ENCODE assay signal across 1 cellular context in the genomic region with DNA sequence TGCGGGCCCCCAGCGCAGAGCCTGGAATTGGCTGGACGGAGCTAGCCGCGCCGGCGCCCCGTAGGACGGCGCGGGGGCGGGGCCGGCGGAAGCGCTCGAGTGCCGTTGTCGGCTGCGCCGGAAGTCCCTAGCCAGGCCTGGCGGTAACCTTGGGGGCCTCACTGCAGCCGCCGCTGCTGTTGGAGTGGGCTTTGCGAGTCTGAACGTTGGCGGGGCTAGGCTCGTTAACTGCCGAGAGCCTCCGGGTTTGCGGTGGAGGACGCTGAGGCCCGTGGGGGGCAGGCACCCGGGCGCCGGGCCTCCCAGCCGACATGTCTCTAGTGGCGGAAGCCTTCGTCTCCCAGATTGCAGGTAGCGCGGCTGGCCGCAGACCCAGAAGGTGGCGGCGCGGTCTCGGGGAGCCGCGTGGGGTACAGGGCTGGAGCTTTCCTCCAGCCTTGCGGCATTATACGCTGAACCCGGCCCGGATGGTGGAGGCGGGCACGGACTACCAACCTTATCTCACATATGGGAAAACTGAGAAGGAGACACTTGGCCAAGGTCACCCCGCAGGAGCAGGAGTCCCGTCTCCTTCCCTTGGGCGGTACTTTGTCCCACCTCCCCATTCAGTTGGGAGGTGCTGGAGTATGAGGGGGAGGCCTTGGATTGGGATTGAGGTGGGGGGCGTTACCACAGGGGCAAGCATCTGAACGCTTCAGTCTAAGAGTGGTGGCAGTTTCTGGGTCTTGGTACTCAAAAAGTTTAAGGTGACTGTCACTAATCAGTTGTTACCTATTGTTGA.
TF ChIP-seq lines count a peak whose summit lies in the region.

A gene (plus strand): TSS at position 124 of the 781 bp plus-strand sequence. CDS start 188 bp downstream, at position 312.

TF ChIP-seq in HEK293, 187 proteins besides CTCF, POLR2A, EP300 and RAD21 (continued from another document and continues in another):
- TF ChIP-seq ZNF664 (tag by site-specific recombination; IDR thresholded peaks at IDR 0.05), result no peak
- TF ChIP-seq ZNF558 (tag by site-specific recombination; IDR thresholded peaks at IDR 0.05), result no peak
- no peak for TF ChIP-seq ZBTB1 (tag by site-specific recombination; IDR thresholded peaks at IDR 0.05)
- TF ChIP-seq ZNF221 (tag by site-specific recombination; IDR thresholded peaks at IDR 0.05; ENCODE audit: borderline replicate concordance), result no peak
- no peak for TF ChIP-seq IKZF3 (tag by site-specific recombination; IDR thresholded peaks at IDR 0.05)
- no peak for TF ChIP-seq ZNF391 (tag by site-specific recombination; IDR thresholded peaks at IDR 0.05; ENCODE audit: borderline replicate concordance, low read depth)
- no peak for TF ChIP-seq ZNF169 (tag by site-specific recombination; IDR thresholded peaks at IDR 0.05)
- TF ChIP-seq, protein P1, sequence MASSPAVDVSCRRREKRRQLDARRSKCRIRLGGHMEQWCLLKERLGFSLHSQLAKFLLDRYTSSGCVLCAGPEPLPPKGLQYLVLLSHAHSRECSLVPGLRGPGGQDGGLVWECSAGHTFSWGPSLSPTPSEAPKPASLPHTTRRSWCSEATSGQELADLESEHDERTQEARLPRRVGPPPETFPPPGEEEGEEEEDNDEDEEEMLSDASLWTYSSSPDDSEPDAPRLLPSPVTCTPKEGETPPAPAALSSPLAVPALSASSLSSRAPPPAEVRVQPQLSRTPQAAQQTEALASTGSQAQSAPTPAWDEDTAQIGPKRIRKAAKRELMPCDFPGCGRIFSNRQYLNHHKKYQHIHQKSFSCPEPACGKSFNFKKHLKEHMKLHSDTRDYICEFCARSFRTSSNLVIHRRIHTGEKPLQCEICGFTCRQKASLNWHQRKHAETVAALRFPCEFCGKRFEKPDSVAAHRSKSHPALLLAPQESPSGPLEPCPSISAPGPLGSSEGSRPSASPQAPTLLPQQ (tag by site-specific recombination; IDR thresholded peaks at IDR 0.05), result peak; percentile 36; the same call in 1 of the 2 replicates
- no peak for TF ChIP-seq ZNF292 (tag by site-specific recombination; IDR thresholded peaks at IDR 0.05; ENCODE audit: borderline replicate concordance, low read depth)
- TF ChIP-seq KLF1 (tag by site-specific recombination; IDR thresholded peaks at IDR 0.05), result no peak
- TF ChIP-seq ZNF549 (tag by site-specific recombination; IDR thresholded peaks at IDR 0.05), result no peak
- TF ChIP-seq ZNF654 (tag by site-specific recombination; IDR thresholded peaks at IDR 0.05; ENCODE audit: low read depth), result no peak
- TF ChIP-seq GLI4 (tag by site-specific recombination; IDR thresholded peaks at IDR 0.05), result no peak
- peak; percentile 81 for TF ChIP-seq ZXDB (tag by site-specific recombination; IDR thresholded peaks at IDR 0.05)
- peak; percentile 64; the same call in 1 of the 2 replicates for TF ChIP-seq ZNF660 (tag by site-specific recombination; IDR thresholded peaks at IDR 0.05)
- no peak for TF ChIP-seq ZNF184 (tag by site-specific recombination; IDR thresholded peaks at IDR 0.05)
- TF ChIP-seq ZNF266 (tag by site-specific recombination; IDR thresholded peaks at IDR 0.05; ENCODE audit: low read depth), result no peak
- TF ChIP-seq SP3 (tag by site-specific recombination; IDR thresholded peaks at IDR 0.05), result peak; percentile 66
- TF ChIP-seq ZNF121 (tag by site-specific recombination; IDR thresholded peaks at IDR 0.05), result no peak
- TF ChIP-seq ZNF133 (tag by site-specific recombination; IDR thresholded peaks at IDR 0.05), result no peak
- no peak for TF ChIP-seq ZNF776 (tag by site-specific recombination; IDR thresholded peaks at IDR 0.05; ENCODE audit: borderline replicate concordance)
- TF ChIP-seq ZNF560 (tag by site-specific recombination; IDR thresholded peaks at IDR 0.05; ENCODE audit: borderline replicate concordance), result no peak
- TF ChIP-seq, protein P2, sequence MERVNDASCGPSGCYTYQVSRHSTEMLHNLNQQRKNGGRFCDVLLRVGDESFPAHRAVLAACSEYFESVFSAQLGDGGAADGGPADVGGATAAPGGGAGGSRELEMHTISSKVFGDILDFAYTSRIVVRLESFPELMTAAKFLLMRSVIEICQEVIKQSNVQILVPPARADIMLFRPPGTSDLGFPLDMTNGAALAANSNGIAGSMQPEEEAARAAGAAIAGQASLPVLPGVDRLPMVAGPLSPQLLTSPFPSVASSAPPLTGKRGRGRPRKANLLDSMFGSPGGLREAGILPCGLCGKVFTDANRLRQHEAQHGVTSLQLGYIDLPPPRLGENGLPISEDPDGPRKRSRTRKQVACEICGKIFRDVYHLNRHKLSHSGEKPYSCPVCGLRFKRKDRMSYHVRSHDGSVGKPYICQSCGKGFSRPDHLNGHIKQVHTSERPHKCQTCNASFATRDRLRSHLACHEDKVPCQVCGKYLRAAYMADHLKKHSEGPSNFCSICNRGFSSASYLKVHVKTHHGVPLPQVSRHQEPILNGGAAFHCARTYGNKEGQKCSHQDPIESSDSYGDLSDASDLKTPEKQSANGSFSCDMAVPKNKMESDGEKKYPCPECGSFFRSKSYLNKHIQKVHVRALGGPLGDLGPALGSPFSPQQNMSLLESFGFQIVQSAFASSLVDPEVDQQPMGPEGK (tag by site-specific recombination; IDR thresholded peaks at IDR 0.05), result peak; percentile 72
- no peak for TF ChIP-seq ZNF621 (tag by site-specific recombination; IDR thresholded peaks at IDR 0.05)
- TF ChIP-seq, protein P3, sequence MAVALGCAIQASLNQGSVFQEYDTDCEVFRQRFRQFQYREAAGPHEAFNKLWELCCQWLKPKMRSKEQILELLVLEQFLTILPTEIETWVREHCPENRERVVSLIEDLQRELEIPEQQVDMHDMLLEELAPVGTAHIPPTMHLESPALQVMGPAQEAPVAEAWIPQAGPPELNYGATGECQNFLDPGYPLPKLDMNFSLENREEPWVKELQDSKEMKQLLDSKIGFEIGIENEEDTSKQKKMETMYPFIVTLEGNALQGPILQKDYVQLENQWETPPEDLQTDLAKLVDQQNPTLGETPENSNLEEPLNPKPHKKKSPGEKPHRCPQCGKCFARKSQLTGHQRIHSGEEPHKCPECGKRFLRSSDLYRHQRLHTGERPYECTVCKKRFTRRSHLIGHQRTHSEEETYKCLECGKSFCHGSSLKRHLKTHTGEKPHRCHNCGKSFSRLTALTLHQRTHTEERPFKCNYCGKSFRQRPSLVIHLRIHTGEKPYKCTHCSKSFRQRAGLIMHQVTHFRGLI (tag by site-specific recombination; IDR thresholded peaks at IDR 0.05), result no peak
- TF ChIP-seq MEIS1 (CRISPR knock-in tag; IDR thresholded peaks at IDR 0.05; ENCODE audit: borderline replicate concordance), result no peak
- no peak for TF ChIP-seq ZNF510 (tag by site-specific recombination; IDR thresholded peaks at IDR 0.05; ENCODE audit: insufficient replicate concordance)
- TF ChIP-seq, protein P4, sequence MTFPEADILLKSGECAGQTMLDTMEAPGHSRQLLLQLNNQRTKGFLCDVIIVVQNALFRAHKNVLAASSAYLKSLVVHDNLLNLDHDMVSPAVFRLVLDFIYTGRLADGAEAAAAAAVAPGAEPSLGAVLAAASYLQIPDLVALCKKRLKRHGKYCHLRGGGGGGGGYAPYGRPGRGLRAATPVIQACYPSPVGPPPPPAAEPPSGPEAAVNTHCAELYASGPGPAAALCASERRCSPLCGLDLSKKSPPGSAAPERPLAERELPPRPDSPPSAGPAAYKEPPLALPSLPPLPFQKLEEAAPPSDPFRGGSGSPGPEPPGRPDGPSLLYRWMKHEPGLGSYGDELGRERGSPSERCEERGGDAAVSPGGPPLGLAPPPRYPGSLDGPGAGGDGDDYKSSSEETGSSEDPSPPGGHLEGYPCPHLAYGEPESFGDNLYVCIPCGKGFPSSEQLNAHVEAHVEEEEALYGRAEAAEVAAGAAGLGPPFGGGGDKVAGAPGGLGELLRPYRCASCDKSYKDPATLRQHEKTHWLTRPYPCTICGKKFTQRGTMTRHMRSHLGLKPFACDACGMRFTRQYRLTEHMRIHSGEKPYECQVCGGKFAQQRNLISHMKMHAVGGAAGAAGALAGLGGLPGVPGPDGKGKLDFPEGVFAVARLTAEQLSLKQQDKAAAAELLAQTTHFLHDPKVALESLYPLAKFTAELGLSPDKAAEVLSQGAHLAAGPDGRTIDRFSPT (tag by site-specific recombination; IDR thresholded peaks at IDR 0.05), result no peak
- peak; percentile 62; the same call in 1 of the 2 replicates for TF ChIP-seq OSR2 (tag by site-specific recombination; IDR thresholded peaks at IDR 0.05)
- TF ChIP-seq, protein P5, sequence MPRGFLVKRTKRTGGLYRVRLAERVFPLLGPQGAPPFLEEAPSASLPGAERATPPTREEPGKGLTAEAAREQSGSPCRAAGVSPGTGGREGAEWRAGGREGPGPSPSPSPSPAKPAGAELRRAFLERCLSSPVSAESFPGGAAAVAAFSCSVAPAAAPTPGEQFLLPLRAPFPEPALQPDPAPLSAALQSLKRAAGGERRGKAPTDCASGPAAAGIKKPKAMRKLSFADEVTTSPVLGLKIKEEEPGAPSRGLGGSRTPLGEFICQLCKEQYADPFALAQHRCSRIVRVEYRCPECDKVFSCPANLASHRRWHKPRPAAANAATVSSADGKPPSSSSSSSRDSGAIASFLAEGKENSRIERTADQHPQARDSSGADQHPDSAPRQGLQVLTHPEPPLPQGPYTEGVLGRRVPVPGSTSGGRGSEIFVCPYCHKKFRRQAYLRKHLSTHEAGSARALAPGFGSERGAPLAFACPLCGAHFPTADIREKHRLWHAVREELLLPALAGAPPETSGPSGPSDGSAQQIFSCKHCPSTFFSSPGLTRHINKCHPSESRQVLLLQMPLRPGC (tag by site-specific recombination; IDR thresholded peaks at IDR 0.05), result no peak
- TF ChIP-seq ZNF302 (tag by site-specific recombination; IDR thresholded peaks at IDR 0.05; ENCODE audit: low read depth), result no peak
- TF ChIP-seq ZSCAN30 (tag by site-specific recombination; IDR thresholded peaks at IDR 0.05), result no peak; the same call in 1 of the 2 replicates
- TF ChIP-seq ZNF274 (IDR thresholded peaks at IDR 0.05; ENCODE audit: low read length), result no peak
- TF ChIP-seq ZNF274 (tag by site-specific recombination; IDR thresholded peaks at IDR 0.05; ENCODE audit: borderline replicate concordance), result no peak
- TF ChIP-seq, protein P6, sequence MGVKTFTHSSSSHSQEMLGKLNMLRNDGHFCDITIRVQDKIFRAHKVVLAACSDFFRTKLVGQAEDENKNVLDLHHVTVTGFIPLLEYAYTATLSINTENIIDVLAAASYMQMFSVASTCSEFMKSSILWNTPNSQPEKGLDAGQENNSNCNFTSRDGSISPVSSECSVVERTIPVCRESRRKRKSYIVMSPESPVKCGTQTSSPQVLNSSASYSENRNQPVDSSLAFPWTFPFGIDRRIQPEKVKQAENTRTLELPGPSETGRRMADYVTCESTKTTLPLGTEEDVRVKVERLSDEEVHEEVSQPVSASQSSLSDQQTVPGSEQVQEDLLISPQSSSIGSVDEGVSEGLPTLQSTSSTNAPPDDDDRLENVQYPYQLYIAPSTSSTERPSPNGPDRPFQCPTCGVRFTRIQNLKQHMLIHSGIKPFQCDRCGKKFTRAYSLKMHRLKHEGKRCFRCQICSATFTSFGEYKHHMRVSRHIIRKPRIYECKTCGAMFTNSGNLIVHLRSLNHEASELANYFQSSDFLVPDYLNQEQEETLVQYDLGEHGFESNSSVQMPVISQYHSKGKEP (tag by site-specific recombination; IDR thresholded peaks at IDR 0.05), result no peak
- no peak for TF ChIP-seq ZNF777 (tag by site-specific recombination; IDR thresholded peaks at IDR 0.05; ENCODE audit: borderline replicate concordance)
- no peak for TF ChIP-seq GLI2 (tag by site-specific recombination; IDR thresholded peaks at IDR 0.05; ENCODE audit: borderline replicate concordance, low read depth)
- TF ChIP-seq SP7 (tag by site-specific recombination; IDR thresholded peaks at IDR 0.05), result peak; percentile 70
- TF ChIP-seq BCL11A (tag by site-specific recombination; IDR thresholded peaks at IDR 0.05; ENCODE audit: low read depth), result no peak
- TF ChIP-seq ZFP37 (tag by site-specific recombination; IDR thresholded peaks at IDR 0.05), result no peak; the same call in 1 of the 2 replicates
- TF ChIP-seq, protein P7, sequence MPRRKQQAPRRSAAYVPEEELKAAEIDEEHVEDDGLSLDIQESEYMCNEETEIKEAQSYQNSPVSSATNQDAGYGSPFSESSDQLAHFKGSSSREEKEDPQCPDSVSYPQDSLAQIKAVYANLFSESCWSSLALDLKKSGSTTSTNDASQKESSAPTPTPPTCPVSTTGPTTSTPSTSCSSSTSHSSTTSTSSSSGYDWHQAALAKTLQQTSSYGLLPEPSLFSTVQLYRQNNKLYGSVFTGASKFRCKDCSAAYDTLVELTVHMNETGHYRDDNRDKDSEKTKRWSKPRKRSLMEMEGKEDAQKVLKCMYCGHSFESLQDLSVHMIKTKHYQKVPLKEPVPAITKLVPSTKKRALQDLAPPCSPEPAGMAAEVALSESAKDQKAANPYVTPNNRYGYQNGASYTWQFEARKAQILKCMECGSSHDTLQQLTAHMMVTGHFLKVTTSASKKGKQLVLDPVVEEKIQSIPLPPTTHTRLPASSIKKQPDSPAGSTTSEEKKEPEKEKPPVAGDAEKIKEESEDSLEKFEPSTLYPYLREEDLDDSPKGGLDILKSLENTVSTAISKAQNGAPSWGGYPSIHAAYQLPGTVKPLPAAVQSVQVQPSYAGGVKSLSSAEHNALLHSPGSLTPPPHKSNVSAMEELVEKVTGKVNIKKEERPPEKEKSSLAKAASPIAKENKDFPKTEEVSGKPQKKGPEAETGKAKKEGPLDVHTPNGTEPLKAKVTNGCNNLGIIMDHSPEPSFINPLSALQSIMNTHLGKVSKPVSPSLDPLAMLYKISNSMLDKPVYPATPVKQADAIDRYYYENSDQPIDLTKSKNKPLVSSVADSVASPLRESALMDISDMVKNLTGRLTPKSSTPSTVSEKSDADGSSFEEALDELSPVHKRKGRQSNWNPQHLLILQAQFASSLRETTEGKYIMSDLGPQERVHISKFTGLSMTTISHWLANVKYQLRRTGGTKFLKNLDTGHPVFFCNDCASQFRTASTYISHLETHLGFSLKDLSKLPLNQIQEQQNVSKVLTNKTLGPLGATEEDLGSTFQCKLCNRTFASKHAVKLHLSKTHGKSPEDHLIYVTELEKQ (tag by site-specific recombination; IDR thresholded peaks at IDR 0.05; ENCODE audit: borderline replicate concordance), result no peak
- TF ChIP-seq, protein P8, sequence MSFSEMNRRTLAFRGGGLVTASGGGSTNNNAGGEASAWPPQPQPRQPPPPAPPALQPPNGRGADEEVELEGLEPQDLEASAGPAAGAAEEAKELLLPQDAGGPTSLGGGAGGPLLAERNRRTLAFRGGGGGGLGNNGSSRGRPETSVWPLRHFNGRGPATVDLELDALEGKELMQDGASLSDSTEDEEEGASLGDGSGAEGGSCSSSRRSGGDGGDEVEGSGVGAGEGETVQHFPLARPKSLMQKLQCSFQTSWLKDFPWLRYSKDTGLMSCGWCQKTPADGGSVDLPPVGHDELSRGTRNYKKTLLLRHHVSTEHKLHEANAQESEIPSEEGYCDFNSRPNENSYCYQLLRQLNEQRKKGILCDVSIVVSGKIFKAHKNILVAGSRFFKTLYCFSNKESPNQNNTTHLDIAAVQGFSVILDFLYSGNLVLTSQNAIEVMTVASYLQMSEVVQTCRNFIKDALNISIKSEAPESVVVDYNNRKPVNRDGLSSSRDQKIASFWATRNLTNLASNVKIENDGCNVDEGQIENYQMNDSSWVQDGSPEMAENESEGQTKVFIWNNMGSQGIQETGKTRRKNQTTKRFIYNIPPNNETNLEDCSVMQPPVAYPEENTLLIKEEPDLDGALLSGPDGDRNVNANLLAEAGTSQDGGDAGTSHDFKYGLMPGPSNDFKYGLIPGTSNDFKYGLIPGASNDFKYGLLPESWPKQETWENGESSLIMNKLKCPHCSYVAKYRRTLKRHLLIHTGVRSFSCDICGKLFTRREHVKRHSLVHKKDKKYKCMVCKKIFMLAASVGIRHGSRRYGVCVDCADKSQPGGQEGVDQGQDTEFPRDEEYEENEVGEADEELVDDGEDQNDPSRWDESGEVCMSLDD (tag by site-specific recombination; IDR thresholded peaks at IDR 0.05), result peak; percentile 76; the same call in 1 of the 2 replicates
- no peak; the same call in 1 of the 2 replicates for TF ChIP-seq KLF8 (tag by site-specific recombination; IDR thresholded peaks at IDR 0.05)
